9 cellular contexts compared by ENCODE assay signal in genomic region chr16:29721167-29721879, GRCh38. TPM values are rescaled to one million over a fixed set of nuclear protein-coding genes. Genes with fewer than 3 reads are reported as not detected.
DNase-seq lines count a peak whose midpoint lies in the region; ATAC-seq and TF ChIP-seq lines count a peak whose summit lies in the region.
"Not testable (repeated sequence)": the region's sequence is repeated elsewhere in the genome, so short reads cannot be mapped to it uniquely, and the experiment has no call there.
"Had no signal": no experiment of that assay in that cellular context is flagged by ENCODE, and none has a peak within 500 bp of the region (broad histone marks: within the 10 kb centered on the region; RNA-seq: fewer than 3 reads in every experiment).

No MANE protein-coding gene starts in this region.

- not testable (repeated sequence) for DNase-seq in AG09319 (ENCODE audit: extremely low read depth, low read depth); RWPE1 (ENCODE audit: low spot score)
- peak; percentile 61 for DNase-seq in NCI-H1105 treated with DMSO at 0.1 percent for 48 hours (lab: John Stamatoyannopoulos, UW)
- peak; percentile 55 to 63 for DNase-seq in activated T-cell treated with anti-CD3 and anti-CD28 coated beads, Interleukin-2, amount 50 U/mL, for 48 hours
- DNase-seq in epithelial cell of esophagus (ENCODE audit: low read depth) = peak; percentile 58
- peak; percentile 22 to 56 for DNase-seq in gastrocnemius medialis

- intact Hi-C loops in gastrocnemius medialis (cut with DNase I; ENCODE audit: low total_unique reads) = not testable (repeated sequence)

- not testable (repeated sequence) for H3K27me3 ChIP-seq in liver (ENCODE audit: control insufficient read depth in 4 of 4, insufficient read depth in 4 of 4, low read length in 3 of 4); gastrocnemius medialis

- POLR2A ChIA-PET in RWPE1 (lab: Yijun Ruan, JAX; ENCODE audit: low non-redundant PET) = not testable (repeated sequence)

- WGBS in liver = 42% methylated on average over 24 of the region's 24 CpGs

- not testable (repeated sequence) for H3K4me1 ChIP-seq in liver (ENCODE audit: control insufficient read depth in 4 of 4, insufficient read depth in 4 of 4, low read length in 3 of 4); gastrocnemius medialis

- ATAC-seq in gastrocnemius medialis = peak; percentile 51 to 66

- peak; percentile 53 for TF ChIP-seq CTCF in AG09319 (IDR thresholded peaks at IDR 0.05; ENCODE audit: low read depth, low read length)
- peak; percentile 71 for TF ChIP-seq CTCF in GM12872 (IDR thresholded peaks at IDR 0.05; ENCODE audit: insufficient read depth, low read depth, low read length)
- peak; percentile 40 for TF ChIP-seq CTCF in RWPE1 (conservative IDR thresholded peaks at IDR 0.05; ENCODE audit: low read depth)
- peak; percentile 53 for TF ChIP-seq CTCF in epithelial cell of esophagus (IDR thresholded peaks at IDR 0.05; ENCODE audit: insufficient read depth, low read depth, low read length, missing control alignments)
- TF ChIP-seq CTCF in liver (IDR thresholded peaks at IDR 0.05; ENCODE audit: low read depth, low read length, missing input control) = peak; percentile 45
- peak; percentile 10 to 52 (median 35) for TF ChIP-seq CTCF in gastrocnemius medialis (IDR thresholded peaks at IDR 0.05 in 4 of 5, conservative IDR thresholded peaks at IDR 0.05 in 1 of 5)

- H3K36me3 ChIP-seq in liver (ENCODE audit: control insufficient read depth in 4 of 4, insufficient read depth in 3 of 4, low read depth in 1 of 4, low read length in 3 of 4); gastrocnemius medialis: not testable (repeated sequence)

- in situ Hi-C loops in gastrocnemius medialis (cut with MboI; ENCODE audit: low sequenced_read_pairs in 4 of 4) = not testable (repeated sequence)

- CTCF ChIA-PET in RWPE1 (lab: Yijun Ruan, JAX) = interaction anchor here (0.7 to 1.8 kb wide), 3 partner anchors 21 to 284 kb away, joined by 3 to 8 read pairs (median 5); no protein-coding TSS in a partner anchor

- not testable (repeated sequence) for TF ChIP-seq POLR2A in gastrocnemius medialis (IDR thresholded peaks at IDR 0.05)

- peak; percentile 66 to 75 for TF ChIP-seq RAD21 in liver (IDR thresholded peaks at IDR 0.05)

- not testable (repeated sequence) for H3K4me3 ChIP-seq in epithelial cell of esophagus (ENCODE audit: low read length); liver (ENCODE audit: low read depth in 1 of 3, low read length in 3 of 3); gastrocnemius medialis

- not testable (repeated sequence) for H3K9me3 ChIP-seq in liver (ENCODE audit: control insufficient read depth in 4 of 4, low read length in 3 of 4); gastrocnemius medialis

- not testable (repeated sequence) for H3K27ac ChIP-seq in RWPE1; liver (ENCODE audit: low read depth in 1 of 2, low read length in 2 of 2); gastrocnemius medialis

- H3K9ac ChIP-seq in liver (ENCODE audit: low read depth in 1 of 2, low read length in 2 of 2) = not testable (repeated sequence)

TF ChIP-seq in liver, 16 proteins besides CTCF, POLR2A, EP300 and RAD21:
- peak; percentile 27 to 35 for TF ChIP-seq HNF4A (conservative IDR thresholded peaks at IDR 0.05)

RNA-seq across cellular contexts. Expression of gene C16orf54, which starts 24.5 kb away (rescaled TPM):
- 1 to 10 TPM; 1.3 to 2.4 TPM for total RNA-seq in liver
- polyA plus RNA-seq in liver = under 1 TPM; 0.38 to 0.42 TPM
- total RNA-seq in gastrocnemius medialis = under 1 TPM in 2 of 4 donors, not detected in 2; 0.26 to 0.31 TPM

RNA-seq across cellular contexts. Expression of gene QPRT, which starts 42.3 kb away (rescaled TPM):
- total RNA-seq in liver = 10 to 100 TPM; 79.4 to 81.7 TPM
- polyA plus RNA-seq in liver = 100 to 1,000 TPM; 119 to 143 TPM
- 1 to 10 TPM in 2 of 4 donors, under 1 TPM in 2; 0.78 to 2.5 (median 1.5) TPM for total RNA-seq in gastrocnemius medialis

RNA-seq across cellular contexts. Expression of gene ZG16, which starts 56.7 kb away (rescaled TPM):
- 1 to 10 TPM in 1 of 2 donors, under 1 TPM in 1; 0.19 to 2.7 TPM for total RNA-seq in liver
- polyA plus RNA-seq in liver = 1 to 10 TPM in 1 of 2 donors, under 1 TPM in 1; 0.68 to 2.8 TPM
- 1 to 10 TPM in 1 of 4 donors, not detected in 3; 1.7 TPM for total RNA-seq in gastrocnemius medialis
- total RNA-seq: T-helper 2 cell treated with Interferon-gamma antibody and Interleukin-4, amounts not matched to agents 100 ng/mL and 5 ng/mL, for 36 hours had no signal

RNA-seq across cellular contexts. Expression of gene SPN, which starts 58.3 kb away (rescaled TPM):
- total RNA-seq in liver (10 to 100 TPM in 1 of 2 donors, under 1 TPM in 1; 0.92 to 31.2 TPM), gastrocnemius medialis (under 1 TPM in 3 of 4 donors, not detected in 1; 0.12 to 0.88 (median 0.84) TPM)
- under 1 TPM; 0.85 to 0.90 TPM for polyA plus RNA-seq in liver

Comparison
In these comparisons a context has a peak if more than half of its experiments do, and no peak if none do; other contexts are left out.
1. RNA of gene QPRT, which starts 42.3 kb away (total RNA-seq): 79.4 to 81.7 TPM in liver; 0.78 to 2.5 TPM in gastrocnemius medialis; every median in the first group is over 10 times any median in the second.
2. Peak in every context shown above with its lines, with median percentiles within 50 percentile points of each other: CTCF ChIP-seq.